ENCODE assay signal across 19 cellular contexts in genomic region chr5:67610191-67610912, GRCh38.
DNase-seq lines count a peak whose midpoint lies in the region; ATAC-seq, FAIRE-seq and TF ChIP-seq lines count a peak whose summit lies in the region.
"Had no signal": no experiment of that assay in that cellular context is flagged by ENCODE, and none has a peak within 500 bp of the region (broad histone marks: within the 10 kb centered on the region; RNA-seq: fewer than 3 reads in every experiment).

No MANE protein-coding gene starts in this region.

- no peak overlapping the region for H4K91ac ChIP-seq in IMR-90 (ENCODE audit: insufficient read depth, low read depth, low read length)

- H3K9me1 ChIP-seq in IMR-90 (ENCODE audit: insufficient read depth, low read length) (no peaks in the 10 kb centered on the region), K562 (ENCODE audit: control insufficient read depth, insufficient read depth, low read length) (no peaks in the 10 kb centered on the region)

- H3K27ac Mint-ChIP-seq in natural killer cell treated with Interleukin-12 subunit alpha and Interleukin-12 subunit beta and Interleukin-15 and Interleukin-18, amount 100 ng/mL, for 72 hours, result no peak overlapping the region
- H3K27ac Mint-ChIP-seq: B cell; CD4-positive, alpha-beta T cell had no signal

- H3K4me3 ChIP-seq in HepG2 (replicated peaks in 1 of 3; ENCODE audit: insufficient read depth in 1 of 3, low read depth in 2 of 3, low read length in 3 of 3) (no peak overlapping the region), right lobe of liver (no peak overlapping the region), IMR-90 (ENCODE audit: insufficient read depth, low read depth, low read length) (no peak overlapping the region), K562 (no peak overlapping the region), psoas muscle (no peak overlapping the region)
- H3K4me3 ChIP-seq: GM23248 had no signal

- H3K4me1 Mint-ChIP-seq in natural killer cell treated with Interleukin-12 subunit alpha and Interleukin-12 subunit beta and Interleukin-15 and Interleukin-18, amount 100 ng/mL, for 72 hours (ENCODE audit: low read depth in 2 of 2), result peaks cover 0 to 3% of the 10 kb centered on the region in 2 donors
- H3K4me1 Mint-ChIP-seq: B cell had no signal

- no peaks in the 10 kb centered on the region for H3K36me3 ChIP-seq in HepG2 (replicated peaks in 1 of 2; ENCODE audit: control insufficient read depth in 1 of 2, insufficient read depth in 2 of 2, low read length in 2 of 2)
- no peaks in the 10 kb centered on the region for H3K36me3 ChIP-seq in right lobe of liver
- no peaks in the 10 kb centered on the region for H3K36me3 ChIP-seq in IMR-90 (ENCODE audit: control insufficient read depth, insufficient read depth, low read length)
- no peaks in the 10 kb centered on the region for H3K36me3 ChIP-seq in K562 (ENCODE audit: control insufficient read depth, insufficient read depth, low read length)
- H3K36me3 ChIP-seq in psoas muscle (ENCODE audit: insufficient read depth in 1 of 2, low read depth in 1 of 2), result no peaks in the 10 kb centered on the region

- H3K23ac ChIP-seq in IMR-90 (ENCODE audit: low read depth, low read length), result no peak overlapping the region

- H2AK5ac ChIP-seq in IMR-90 (ENCODE audit: low read depth, low read length), result no peak overlapping the region

- no peaks in the 10 kb centered on the region for H3K79me1 ChIP-seq in IMR-90 (ENCODE audit: low read depth in 1 of 2, low read length in 2 of 2)

- TF ChIP-seq CTCF in HepG2 (CRISPR knock-in tag; IDR thresholded peaks at IDR 0.05), result no peak
- no peak for TF ChIP-seq CTCF in right lobe of liver (IDR thresholded peaks at IDR 0.05)
- TF ChIP-seq CTCF in IMR-90 (conservative IDR thresholded peaks at IDR 0.05; ENCODE audit: low read depth, low read length), result no peak
- no peak for TF ChIP-seq CTCF in K562 (IDR thresholded peaks at IDR 0.05 in 2 of 3, conservative IDR thresholded peaks at IDR 0.05 in 1 of 3; ENCODE audit: insufficient read depth in 2 of 3, low read depth in 1 of 3, low read length in 3 of 3)
- TF ChIP-seq CTCF in psoas muscle (IDR thresholded peaks at IDR 0.05), result no peak

- POLR2A ChIA-PET in HepG2 (lab: Yijun Ruan, JAX) (no interaction called here), IMR-90 (lab: Charles Lee; ENCODE audit: unreplicated experiment) (no interaction called here), K562 (lab: Yijun Ruan, JAX) (no interaction called here)

- no peak overlapping the region for H2AFZ ChIP-seq in HepG2 (ENCODE audit: low read length)
- H2AFZ ChIP-seq in IMR-90 (replicated peaks; ENCODE audit: low read length, poor library complexity), result no peak overlapping the region
- no peak overlapping the region for H2AFZ ChIP-seq in K562 (ENCODE audit: low read depth, low read length)
- H2AFZ ChIP-seq: GM23248 had no signal

- H3K79me2 ChIP-seq in HepG2 (ENCODE audit: insufficient read depth, low read length), result no peaks in the 10 kb centered on the region
- no peaks in the 10 kb centered on the region for H3K79me2 ChIP-seq in K562 (ENCODE audit: control insufficient read depth, insufficient read depth, low read length)

- no peak overlapping the region for H4K5ac ChIP-seq in IMR-90 (ENCODE audit: low read depth, low read length)

- H3K4me2 ChIP-seq in HepG2 (ENCODE audit: low read depth, low read length), result no peak overlapping the region
- no peak overlapping the region for H3K4me2 ChIP-seq in IMR-90 (ENCODE audit: low read depth, low read length)
- no peak overlapping the region for H3K4me2 ChIP-seq in K562 (ENCODE audit: insufficient read depth, low read length)

- intact Hi-C loops in HepG2 (cut with micrococcal nuclease; ENCODE audit: unreplicated experiment), result no loop called here
- intact Hi-C loops in right lobe of liver (cut with DNase I), result no loop called here
- intact Hi-C loops in IMR-90 (cut with micrococcal nuclease), result no loop called here
- intact Hi-C loops in K562 (cut with micrococcal nuclease), result no loop called here
- intact Hi-C loops in psoas muscle (cut with DNase I), result no loop called here

- H3K14ac ChIP-seq in IMR-90 (replicated peaks; ENCODE audit: low read depth, low read length), result no peak overlapping the region

- no peak overlapping the region for H2BK120ac ChIP-seq in IMR-90 (ENCODE audit: low read depth, low read length)

- no peaks in the 10 kb centered on the region for H3K9me3 ChIP-seq in HepG2 (ENCODE audit: low read length)
- no peaks in the 10 kb centered on the region for H3K9me3 ChIP-seq in right lobe of liver
- no peaks in the 10 kb centered on the region for H3K9me3 ChIP-seq in IMR-90 (ENCODE audit: control insufficient read depth, insufficient read depth, low read length)
- H3K9me3 ChIP-seq in K562 (replicated peaks; ENCODE audit: control insufficient read depth, insufficient read depth, low read depth, low read length), result no peaks in the 10 kb centered on the region
- no peaks in the 10 kb centered on the region for H3K9me3 ChIP-seq in psoas muscle

- H3K9me3 Mint-ChIP-seq in natural killer cell treated with Interleukin-12 subunit alpha and Interleukin-12 subunit beta and Interleukin-15 and Interleukin-18, amount 100 ng/mL, for 72 hours, result no peaks in the 10 kb centered on the region
- H3K9me3 Mint-ChIP-seq: CD4-positive, alpha-beta T cell had no signal

- no peak overlapping the region for H2BK15ac ChIP-seq in IMR-90 (ENCODE audit: low read depth, low read length)

- no peaks in the 10 kb centered on the region for H4K20me1 ChIP-seq in HepG2 (ENCODE audit: insufficient read depth, low read length)
- H4K20me1 ChIP-seq in IMR-90 (ENCODE audit: insufficient read depth, low read length), result no peaks in the 10 kb centered on the region
- H4K20me1 ChIP-seq in K562 (replicated peaks; ENCODE audit: control insufficient read depth, insufficient read depth, low read length), result no peaks in the 10 kb centered on the region

- no peak overlapping the region for H2BK20ac ChIP-seq in IMR-90 (ENCODE audit: low read depth, low read length)

- WGBS in HepG2 (ENCODE audit: low lambda C conversion rate), result 93% methylated on average over 6 of the region's 6 CpGs
- 94% methylated on average over 5 of the region's 6 CpGs for WGBS in right lobe of liver (ENCODE audit: insufficient coverage, low coverage, low lambda C conversion rate, missing lambda C conversion rate)
- no CpG with 5 or more reads among the region's 6 CpGs for WGBS in IMR-90 (ENCODE audit: extremely low coverage in 2 of 2, insufficient read length in 1 of 2), 2 experiments
- WGBS in K562 (ENCODE audit: insufficient coverage, low coverage, missing lambda C conversion rate), result under 1% methylated on average over 6 of the region's 6 CpGs
- 67 to 80% (median 79%) methylated on average over 6 of the region's 6 CpGs for WGBS in psoas muscle, 3 donors

- H4K8ac ChIP-seq in IMR-90 (ENCODE audit: low read depth in 2 of 2, low read length in 2 of 2), result no peak overlapping the region

- no peak overlapping the region for H2BK5ac ChIP-seq in IMR-90 (ENCODE audit: low read depth, low read length, poor library complexity, severe bottlenecking)

- DNase-seq in HepG2 (ENCODE audit: low spot score) (no peak), right lobe of liver (no peak), IMR-90 (no peak), K562 (ENCODE audit: extremely low read depth in 1 of 4, low spot score in 3 of 4) (no peak), psoas muscle (no peak), cerebellar nuclear complex (lab: John Stamatoyannopoulos, UW) (no peak)
- DNase-seq in natural killer cell treated with Interleukin-12 subunit alpha and Interleukin-12 subunit beta and Interleukin-15 and Interleukin-18, amount 100 ng/mL, for 72 hours (ENCODE audit: low spot score), result no peak
- DNase-seq: C1 segment of cervical spinal cord; Calu3; CD4-positive, alpha-beta T cell; DMS153; GF-D8; GM23248; KG1 had no signal

- no peaks in the 10 kb centered on the region for H3K36me3 Mint-ChIP-seq in natural killer cell treated with Interleukin-12 subunit alpha and Interleukin-12 subunit beta and Interleukin-15 and Interleukin-18, amount 100 ng/mL, for 72 hours

- H3K9ac ChIP-seq in HepG2 (ENCODE audit: insufficient read depth, low read depth, low read length) (no peak overlapping the region), IMR-90 (ENCODE audit: low read depth, low read length) (no peak overlapping the region), K562 (ENCODE audit: insufficient read depth in 1 of 2, low read depth in 2 of 2, low read length in 2 of 2) (no peak overlapping the region)
- H3K9ac ChIP-seq: GM23248 had no signal

- peaks cover 6 to 8% of the 10 kb centered on the region in 2 donors for H3K27me3 Mint-ChIP-seq in natural killer cell treated with Interleukin-12 subunit alpha and Interleukin-12 subunit beta and Interleukin-15 and Interleukin-18, amount 100 ng/mL, for 72 hours

- dilution Hi-C loops in IMR-90 (cut with HindIII; ENCODE audit: low sequenced_read_pairs, unreplicated experiment), result no loop called here

- CTCF ChIA-PET in HepG2 (lab: Yijun Ruan, JAX; ENCODE audit: low intra/inter-chr PET ratio, low total read pairs), result no interaction called here
- CTCF ChIA-PET in IMR-90 (lab: Yijun Ruan, JAX), result no interaction called here
- CTCF ChIA-PET in K562 (lab: Yijun Ruan, JAX; ENCODE audit: low intra/inter-chr PET ratio), result no interaction called here

- FAIRE-seq in HepG2 (lab: Jason Lieb, UNC) (no peak), K562 (lab: Jason Lieb, UNC) (no peak)
- FAIRE-seq: H54 had no signal

- H3K4me3 Mint-ChIP-seq in natural killer cell treated with Interleukin-12 subunit alpha and Interleukin-12 subunit beta and Interleukin-15 and Interleukin-18, amount 100 ng/mL, for 72 hours, result no peak overlapping the region
- H3K4me3 Mint-ChIP-seq: B cell; CD4-positive, alpha-beta T cell had no signal

- no peak for TF ChIP-seq EP300 in HepG2 (IDR thresholded peaks at IDR 0.05; ENCODE audit: low read depth in 2 of 2, low read length in 2 of 2)
- no peak for TF ChIP-seq EP300 in HepG2 (CRISPR knock-in tag; IDR thresholded peaks at IDR 0.05; ENCODE audit: borderline replicate concordance)
- no peak for TF ChIP-seq EP300 in K562 (IDR thresholded peaks at IDR 0.05; ENCODE audit: low read length)

- H3K27ac ChIP-seq in HepG2 (ENCODE audit: extremely low read length, insufficient read depth, low read length), result no peak overlapping the region
- no peak overlapping the region for H3K27ac ChIP-seq in right lobe of liver
- H3K27ac ChIP-seq in IMR-90 (ENCODE audit: insufficient read depth, low read length), result no peak overlapping the region
- no peak overlapping the region for H3K27ac ChIP-seq in K562 (ENCODE audit: extremely low read depth, low read depth, low read length)
- no peak overlapping the region for H3K27ac ChIP-seq in psoas muscle
- H3K27ac ChIP-seq: 22Rv1, GM23248 had no signal

- BruUV-seq in HepG2 (replicated peaks; lab: Mats Ljungman, UMichigan) (no TSS peak), IMR-90 (replicated peaks; lab: Mats Ljungman, UMichigan) (no TSS peak), K562 (replicated peaks; lab: Mats Ljungman, UMichigan) (no TSS peak)

- no peak overlapping the region for H3K56ac ChIP-seq in IMR-90 (ENCODE audit: extremely low read depth, insufficient read depth, low read length)

- H3K18ac ChIP-seq in IMR-90 (ENCODE audit: low read depth, low read length), result no peak overlapping the region

- TF ChIP-seq POLR2A in HepG2 (IDR thresholded peaks at IDR 0.05; ENCODE audit: insufficient read depth in 1 of 2, low read depth in 2 of 2, low read length in 2 of 2) (no peak), right lobe of liver (IDR thresholded peaks at IDR 0.05) (no peak), IMR-90 (IDR thresholded peaks at IDR 0.05; ENCODE audit: low read depth, low read length) (no peak), K562 (conservative IDR thresholded peaks at IDR 0.05) (no peak)

- no peak overlapping the region for H2AK9ac ChIP-seq in IMR-90 (replicated peaks; ENCODE audit: low read depth, low read length, poor library complexity)

- in situ Hi-C loops in HepG2 (cut with HindIII; ENCODE audit: extremely low pct_ligation_motif_present, low pct_unique_long_range_greater_than_20kb) (no loop called here), IMR-90 (cut with MboI; ENCODE audit: low sequenced_read_pairs) (no loop called here), K562 (cut with MboI) (no loop called here)

- H3K4ac ChIP-seq in IMR-90 (ENCODE audit: low read depth, low read length), result no peak overlapping the region

- TF ChIP-seq RAD21 in HepG2 (CRISPR knock-in tag; IDR thresholded peaks at IDR 0.05) (no peak), IMR-90 (IDR thresholded peaks at IDR 0.05; ENCODE audit: low read length) (no peak), K562 (CRISPR knock-in tag; conservative IDR thresholded peaks at IDR 0.05 in 1 of 2, IDR thresholded peaks at IDR 0.05 in 1 of 2) (no peak)

- ATAC-seq in HepG2, result no peak
- no peak for ATAC-seq in right lobe of liver
- no peak for ATAC-seq in IMR-90 (ENCODE audit: low read depth)
- ATAC-seq in K562, result no peak
- no peak for ATAC-seq in psoas muscle
- no peak for ATAC-seq in GM21360 (IDR thresholded peaks at IDR 0.05; ENCODE audit: unreplicated experiment)
- ATAC-seq in natural killer cell treated with Interleukin-12 subunit alpha and Interleukin-12 subunit beta and Interleukin-15 and Interleukin-18, amount 100 ng/mL, for 72 hours, result no peak
- ATAC-seq: HCT116 had no signal

- H3K27me3 ChIP-seq in HepG2 (ENCODE audit: control insufficient read depth in 1 of 2, insufficient read depth in 2 of 2, low read length in 2 of 2), result no peaks in the 10 kb centered on the region
- no peaks in the 10 kb centered on the region for H3K27me3 ChIP-seq in right lobe of liver
- H3K27me3 ChIP-seq in IMR-90 (ENCODE audit: control insufficient read depth, insufficient read depth, low read length), result no peaks in the 10 kb centered on the region
- H3K27me3 ChIP-seq in K562 (ENCODE audit: control insufficient read depth in 2 of 2, insufficient read depth in 2 of 2, low read length in 2 of 2), result no peaks in the 10 kb centered on the region
- H3K27me3 ChIP-seq in psoas muscle (ENCODE audit: insufficient read depth in 3 of 3, low read length in 2 of 3), result peaks cover 0 to 3% (median 0%) of the 10 kb centered on the region in 3 donors

- peaks cover 31% of the 10 kb centered on the region for H3K4me1 ChIP-seq in HepG2 (ENCODE audit: insufficient read depth, low read length)
- peaks cover 0 to 6% (median under 1%) of the 10 kb centered on the region in 4 donors for H3K4me1 ChIP-seq in right lobe of liver
- H3K4me1 ChIP-seq in IMR-90 (ENCODE audit: control insufficient read depth, insufficient read depth, low read length), result no peaks in the 10 kb centered on the region
- no peaks in the 10 kb centered on the region for H3K4me1 ChIP-seq in K562 (replicated peaks in 1 of 2; ENCODE audit: control insufficient read depth in 2 of 2, insufficient read depth in 2 of 2, low read length in 2 of 2)
- no peaks in the 10 kb centered on the region for H3K4me1 ChIP-seq in psoas muscle

Comparison
In these comparisons a context has a peak if more than half of its experiments do, and no peak if none do; other contexts are left out.
1. Of the 241 proteins assayed by ChIP-seq in both HepG2 and K562: peak only in HepG2: MAFF; only in K562: none; in both: MAFK; in neither: 239.